12 cellular contexts compared by ENCODE assay signal in the genomic region with DNA sequence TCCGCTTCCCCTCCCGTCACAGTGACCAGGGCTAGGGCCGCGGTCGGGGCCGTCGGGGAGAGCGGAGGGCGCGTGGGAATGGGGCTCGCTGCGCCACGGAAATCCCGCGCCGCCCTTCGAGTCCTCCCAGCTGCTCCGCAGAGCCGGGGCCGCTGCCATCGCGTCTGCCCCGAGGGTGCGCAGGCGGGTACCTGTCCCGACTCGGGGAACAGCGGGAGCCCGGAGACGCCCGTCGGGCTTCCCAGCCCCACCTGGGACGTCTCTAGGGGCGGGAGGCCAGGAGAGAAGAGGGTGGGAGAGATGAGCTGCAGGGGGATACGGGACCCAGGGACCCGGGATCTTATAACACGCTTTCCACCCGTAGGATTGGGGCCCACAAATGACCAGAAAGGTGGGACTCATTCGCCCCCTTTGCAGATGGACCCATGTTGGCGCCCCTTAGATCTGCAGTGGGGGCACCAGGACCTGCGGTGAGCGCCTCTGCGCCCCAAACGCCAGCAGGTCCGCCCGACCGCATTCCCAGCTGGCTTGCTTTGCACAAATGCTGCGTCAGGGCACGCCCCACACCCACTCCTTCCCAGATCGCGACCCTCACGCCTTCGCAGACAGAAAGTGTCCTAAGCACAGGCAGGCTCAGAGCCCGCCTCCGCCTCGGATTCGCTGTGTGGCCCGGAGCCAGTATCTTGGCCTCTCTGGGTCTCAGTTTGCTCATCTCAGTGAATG. TPM values are rescaled to one million over a fixed set of nuclear protein-coding genes. Genes with fewer than 3 reads are reported as not detected.
A peak's percentile ranks its signal among the peaks of the same experiment; 100 is the strongest.
DNase-seq lines count a peak whose midpoint lies in the region; ATAC-seq and TF ChIP-seq lines count a peak whose summit lies in the region.
"Not testable (repeated sequence)": the region's sequence is repeated elsewhere in the genome, so short reads cannot be mapped to it uniquely, and the experiment has no call there.
"Had no signal": no experiment of that assay in that cellular context is flagged by ENCODE, and none has a peak within 500 bp of the region (broad histone marks: within the 10 kb centered on the region; RNA-seq: fewer than 3 reads in every experiment).

No MANE protein-coding gene starts in this region.

- not testable (repeated sequence) for H3K14ac ChIP-seq in IMR-90 (replicated peaks; ENCODE audit: low read depth, low read length)

- peak; percentile 37 for ATAC-seq in GM23338
- ATAC-seq in IMR-90 (ENCODE audit: low read depth): not testable (repeated sequence)
- peak; percentile 3 to 25 (median 13) for ATAC-seq in right lobe of liver

- not testable (repeated sequence) for H3K23ac ChIP-seq in IMR-90 (ENCODE audit: low read depth, low read length)

- H3K4me3 ChIP-seq in CD4-positive, alpha-beta memory T cell (ENCODE audit: low read length in 2 of 2): peak overlapping the region in 1 of 2 donors; percentile 47
- H3K4me3 ChIP-seq in GM23338: peak overlapping the region; percentile 49
- not testable (repeated sequence) for H3K4me3 ChIP-seq in IMR-90 (ENCODE audit: insufficient read depth, low read depth, low read length)
- peak overlapping the region; percentile 36 to 56 for H3K4me3 ChIP-seq in ascending aorta
- H3K4me3 ChIP-seq in esophagus squamous epithelium: peak overlapping the region; percentile 11 to 60 (median 42)
- H3K4me3 ChIP-seq in right lobe of liver: peak overlapping the region in 1 of 3 donors; percentile 29
- peak overlapping the region; percentile 37 for H3K4me3 ChIP-seq in rectal smooth muscle tissue (ENCODE audit: low read length)
- H3K4me3 ChIP-seq in tibial artery: peak overlapping the region; percentile 34 to 44

- H4K20me1 ChIP-seq in GM23338 (replicated peaks; ENCODE audit: insufficient read depth); IMR-90 (ENCODE audit: insufficient read depth, low read length): not testable (repeated sequence)

- not testable (repeated sequence) for H3K9me3 ChIP-seq in CD4-positive, alpha-beta memory T cell (ENCODE audit: control insufficient read depth in 1 of 2, low read length in 2 of 2); IMR-90 (ENCODE audit: control insufficient read depth, insufficient read depth, low read length); ascending aorta; esophagus squamous epithelium; right lobe of liver; tibial artery

- dilution Hi-C loops in IMR-90 (cut with HindIII; ENCODE audit: low sequenced_read_pairs, unreplicated experiment): not testable (repeated sequence)

- not testable (repeated sequence) for H3K9me1 ChIP-seq in IMR-90 (ENCODE audit: insufficient read depth, low read length)

- not testable (repeated sequence) for H3K79me2 ChIP-seq in GM23338 (replicated peaks; ENCODE audit: insufficient read depth)

- H3K27ac Mint-ChIP-seq in CD4-positive, alpha-beta memory T cell; GM23338: not testable (repeated sequence)

- H3K4me1 ChIP-seq in CD4-positive, alpha-beta memory T cell (ENCODE audit: insufficient read depth, low read length); GM23338 (ENCODE audit: insufficient read depth); IMR-90 (ENCODE audit: control insufficient read depth, insufficient read depth, low read length); ascending aorta; right lobe of liver; rectal smooth muscle tissue (ENCODE audit: control insufficient read depth, insufficient read depth, low read length); tibial artery: not testable (repeated sequence)
- H3K4me1 ChIP-seq in esophagus squamous epithelium: peaks cover 15 to 36% (median 17%) of the 10 kb centered on the region in 3 donors

- not testable (repeated sequence) for H2BK20ac ChIP-seq in IMR-90 (ENCODE audit: low read depth, low read length)

- H3K36me3 ChIP-seq in CD4-positive, alpha-beta memory T cell (ENCODE audit: insufficient read depth, low read length); GM23338 (ENCODE audit: insufficient read depth); IMR-90 (ENCODE audit: control insufficient read depth, insufficient read depth, low read length); ascending aorta; esophagus squamous epithelium; right lobe of liver; rectal smooth muscle tissue (ENCODE audit: control insufficient read depth, insufficient read depth, low read length); tibial artery: not testable (repeated sequence)

- H3K9ac ChIP-seq in IMR-90 (ENCODE audit: low read depth, low read length); rectal smooth muscle tissue (ENCODE audit: low read length): not testable (repeated sequence)

- H2AK9ac ChIP-seq in IMR-90 (replicated peaks; ENCODE audit: low read depth, low read length, poor library complexity): not testable (repeated sequence)

- not testable (repeated sequence) for H3K27me3 Mint-ChIP-seq in CD4-positive, alpha-beta memory T cell; GM23338 (ENCODE audit: insufficient read depth, low read depth, poor library complexity)

- not testable (repeated sequence) for H3F3A ChIP-seq in GM23338 (replicated peaks; ENCODE audit: low read depth)

- CTCF ChIA-PET in CD4-positive, alpha-beta memory T cell (lab: Charles Lee; ENCODE audit: partially characterized antibody): interaction anchor here (0.9 to 2.0 kb wide), 21 partner anchors 10 to 367 kb away, joined by 3 to 31 read pairs (median 6); a partner anchor contains a TSS
- CTCF ChIA-PET in IMR-90 (lab: Yijun Ruan, JAX): interaction anchor here (1.0 to 1.6 kb wide), 5 partner anchors 9 to 82 kb away, joined by 3 to 8 read pairs (median 4); no protein-coding TSS in a partner anchor

- H2AFZ ChIP-seq in GM23338: not testable (repeated sequence)
- H2AFZ ChIP-seq in IMR-90 (replicated peaks; ENCODE audit: low read length, poor library complexity): peak overlapping the region; percentile 86

- not testable (repeated sequence) for H2BK120ac ChIP-seq in IMR-90 (ENCODE audit: low read depth, low read length)

- peak overlapping the region; percentile 54; the same call in 1 of the 2 replicates for H3K4me2 ChIP-seq in GM23338
- not testable (repeated sequence) for H3K4me2 ChIP-seq in IMR-90 (ENCODE audit: low read depth, low read length)

- TF ChIP-seq POLR2A in IMR-90 (IDR thresholded peaks at IDR 0.05; ENCODE audit: low read depth, low read length); esophagus squamous epithelium (IDR thresholded peaks at IDR 0.05); right lobe of liver (IDR thresholded peaks at IDR 0.05): not testable (repeated sequence)

- not testable (repeated sequence) for H3K27me3 ChIP-seq in CD4-positive, alpha-beta memory T cell (ENCODE audit: insufficient read depth, low read length); GM23338 (ENCODE audit: insufficient read depth); IMR-90 (ENCODE audit: control insufficient read depth, insufficient read depth, low read length); ascending aorta; esophagus squamous epithelium; right lobe of liver; rectal smooth muscle tissue (ENCODE audit: control insufficient read depth, insufficient read depth, low read length); tibial artery

- not testable (repeated sequence) for BruUV-seq in IMR-90 (replicated peaks; lab: Mats Ljungman, UMichigan)

- peak overlapping the region in 1 of 2 experiments; percentile 52; a peak in 2 of 4 replicates for H4K8ac ChIP-seq in IMR-90 (ENCODE audit: low read depth in 2 of 2, low read length in 2 of 2)

- not testable (repeated sequence) for H4K5ac ChIP-seq in IMR-90 (ENCODE audit: low read depth, low read length)

- not testable (repeated sequence) for H4K91ac ChIP-seq in IMR-90 (ENCODE audit: insufficient read depth, low read depth, low read length)

- H3K9me2 ChIP-seq in GM23338 (ENCODE audit: insufficient read depth): not testable (repeated sequence)

- intact Hi-C loops in CD4-positive, alpha-beta memory T cell (cut with micrococcal nuclease); IMR-90 (cut with micrococcal nuclease); ascending aorta (cut with DNase I); esophagus squamous epithelium (cut with DNase I); right lobe of liver (cut with DNase I); tibial artery (cut with DNase I; ENCODE audit: low total_unique reads): not testable (repeated sequence)

- not testable (repeated sequence) for H2AK5ac ChIP-seq in IMR-90 (ENCODE audit: low read depth, low read length)

- H3K79me1 ChIP-seq in IMR-90 (ENCODE audit: low read depth in 1 of 2, low read length in 2 of 2): not testable (repeated sequence)

- not testable (repeated sequence) for H3K4me1 Mint-ChIP-seq in CD4-positive, alpha-beta memory T cell; GM23338

- not testable (repeated sequence) for H3K18ac ChIP-seq in IMR-90 (ENCODE audit: low read depth, low read length)

- peak overlapping the region in 5 of 8 donors; percentile 37 to 71 (median 63) for H3K4me3 Mint-ChIP-seq in CD4-positive, alpha-beta memory T cell
- not testable (repeated sequence) for H3K4me3 Mint-ChIP-seq in GM23338

- not testable (repeated sequence) for TF ChIP-seq RAD21 in IMR-90 (IDR thresholded peaks at IDR 0.05; ENCODE audit: low read length)

- peak overlapping the region; percentile 48 for H3K27ac ChIP-seq in CD4-positive, alpha-beta memory T cell (ENCODE audit: low read depth, low read length)
- H3K27ac ChIP-seq in GM23338 (ENCODE audit: low read depth); IMR-90 (ENCODE audit: insufficient read depth, low read length); rectal smooth muscle tissue (ENCODE audit: low read depth, low read length): not testable (repeated sequence)
- H3K27ac ChIP-seq in ascending aorta: peak overlapping the region in 1 of 2 donors; percentile 12
- H3K27ac ChIP-seq in esophagus squamous epithelium: peak overlapping the region; percentile 88 to 95 (median 91)
- H3K27ac ChIP-seq in right lobe of liver: peak overlapping the region in 1 of 3 donors; percentile 39
- H3K27ac ChIP-seq in tibial artery: peak overlapping the region in 1 of 2 donors; percentile 37

- not testable (repeated sequence) for DNase-seq in CD4-positive, alpha-beta memory T cell; GM23338 (ENCODE audit: low spot score); IMR-90; ascending aorta (ENCODE audit: low spot score in 2 of 2); esophagus squamous epithelium (lab: John Stamatoyannopoulos, UW); right lobe of liver; tibial artery

- H3K9me3 Mint-ChIP-seq in CD4-positive, alpha-beta memory T cell; GM23338: not testable (repeated sequence)

- H2BK15ac ChIP-seq in IMR-90 (ENCODE audit: low read depth, low read length): not testable (repeated sequence)

- not testable (repeated sequence) for H3K36me3 Mint-ChIP-seq in CD4-positive, alpha-beta memory T cell; GM23338 (ENCODE audit: low read depth)

- not testable (repeated sequence) for H2BK5ac ChIP-seq in IMR-90 (ENCODE audit: low read depth, low read length, poor library complexity, severe bottlenecking)

- TF ChIP-seq CTCF in GM23338 (conservative IDR thresholded peaks at IDR 0.05; ENCODE audit: low read depth in 2 of 2); IMR-90 (conservative IDR thresholded peaks at IDR 0.05; ENCODE audit: low read depth, low read length); ascending aorta (IDR thresholded peaks at IDR 0.05); esophagus squamous epithelium (IDR thresholded peaks at IDR 0.05); right lobe of liver (IDR thresholded peaks at IDR 0.05); tibial artery (IDR thresholded peaks at IDR 0.05): not testable (repeated sequence)

- no CpG with 5 or more reads among the region's 58 CpGs for WGBS in IMR-90 (ENCODE audit: extremely low coverage in 2 of 2, insufficient read length in 1 of 2), 2 experiments
- WGBS in esophagus squamous epithelium, 2 donors: no CpG with 5 or more reads among the region's 58 CpGs
- WGBS in right lobe of liver (ENCODE audit: insufficient coverage, low coverage, low lambda C conversion rate, missing lambda C conversion rate): no CpG with 5 or more reads among the region's 58 CpGs

- not testable (repeated sequence) for H3K4ac ChIP-seq in IMR-90 (ENCODE audit: low read depth, low read length)

- POLR2A ChIA-PET in CD4-positive, alpha-beta memory T cell (lab: Charles Lee; ENCODE audit: partially characterized antibody): interaction anchor here (0.7 to 2.0 kb wide), 23 partner anchors 30 to 367 kb away, joined by 3 to 25 read pairs (median 6); a partner anchor contains a TSS
- POLR2A ChIA-PET in IMR-90 (lab: Charles Lee; ENCODE audit: unreplicated experiment): not testable (repeated sequence)

- H3K56ac ChIP-seq in IMR-90 (ENCODE audit: extremely low read depth, insufficient read depth, low read length): not testable (repeated sequence)

- in situ Hi-C loops in IMR-90 (cut with MboI; ENCODE audit: low sequenced_read_pairs): not testable (repeated sequence)

RNA-seq across cellular contexts. Expression of a gene that starts 2.9 kb away (rescaled TPM):
- not detected for total RNA-seq in CD4-positive, alpha-beta memory T cell
- not detected for polyA plus RNA-seq in CD4-positive, alpha-beta memory T cell
- total RNA-seq in GM23338 (2014; rRNA removed; shearing (Covaris generic)): not detected in 2 replicates
- polyA plus RNA-seq in GM23338 (2016; fragmentation: Nextera tagmentation; extraction: Ambion mirVana) (1.6 and 4.8 TPM in 2 replicates), IMR-90 (2012; rRNA removed) (not detected in 2 replicates)
- total RNA-seq in IMR-90 (2012; rRNA removed) (not detected in 2 replicates), ascending aorta (not detected), esophagus squamous epithelium (100 to 1,000 TPM in 2 of 4 donors, 10 to 100 TPM in 1, 1 to 10 TPM in 1; 7.1 to 266 (median 114) TPM), right lobe of liver (not detected)
- polyA plus RNA-seq in IMR-90 (2012; cell fraction: cytosol; rRNA removed): not detected in 2 replicates
- polyA plus RNA-seq in IMR-90 (2012; cell fraction: nucleus; rRNA removed; ENCODE audit: low replicate concordance): not detected in 2 replicates
- total RNA-seq: activated naive CD8-positive, alpha-beta T cell treated with anti-CD3 and anti-CD28 coated beads for 36 hours; cerebellum; LHCN-M2 had no signal

RNA-seq across cellular contexts. Expression of a gene that starts 18.6 kb away (rescaled TPM):
- not detected for total RNA-seq in CD4-positive, alpha-beta memory T cell
- polyA plus RNA-seq in CD4-positive, alpha-beta memory T cell: not detected
- total RNA-seq in GM23338 (2014; rRNA removed; shearing (Covaris generic)): 2.4 TPM in 1 of 2 replicates, not detected in the other
- polyA plus RNA-seq in GM23338 (2016; fragmentation: Nextera tagmentation; extraction: Ambion mirVana) (6.6 and 8.6 TPM in 2 replicates), IMR-90 (2012; rRNA removed) (not detected in 2 replicates)
- total RNA-seq in IMR-90 (2012; rRNA removed) (not detected in 2 replicates), ascending aorta (not detected), esophagus squamous epithelium (1,000 to 10,000 TPM in 3 of 4 donors, 100 to 1,000 TPM in 1; 871 to 2,466 (median 1,613) TPM), right lobe of liver (not detected)
- not detected in 2 replicates for polyA plus RNA-seq in IMR-90 (2012; cell fraction: cytosol; rRNA removed)
- not detected in 2 replicates for polyA plus RNA-seq in IMR-90 (2012; cell fraction: nucleus; rRNA removed; ENCODE audit: low replicate concordance)
- total RNA-seq: activated naive CD8-positive, alpha-beta T cell treated with anti-CD3 and anti-CD28 coated beads for 36 hours; cerebellum; LHCN-M2; ovary had no signal
- polyA plus RNA-seq: ovary had no signal

RNA-seq across cellular contexts. Expression of a gene that starts 26.1 kb away (rescaled TPM):
- 10 to 100 TPM; 16.8 to 19.5 TPM for total RNA-seq in CD4-positive, alpha-beta memory T cell
- 1 to 10 TPM; 3.9 to 9.9 TPM for polyA plus RNA-seq in CD4-positive, alpha-beta memory T cell
- total RNA-seq in GM23338 (2014; rRNA removed; shearing (Covaris generic)): 8.0 and 20.5 TPM in 2 replicates
- polyA plus RNA-seq in GM23338 (2016; fragmentation: Nextera tagmentation; extraction: Ambion mirVana): 19.1 and 21.8 TPM in 2 replicates
- 0.18 TPM in 1 of 2 replicates, not detected in the other for total RNA-seq in IMR-90 (2012; rRNA removed)
- polyA plus RNA-seq in IMR-90 (2012; rRNA removed): 0.97 and 0.99 TPM in 2 replicates
- 0.27 and 0.67 TPM in 2 replicates for polyA plus RNA-seq in IMR-90 (2012; cell fraction: cytosol; rRNA removed)
- 8.4 and 12.7 TPM in 2 replicates for polyA plus RNA-seq in IMR-90 (2012; cell fraction: nucleus; rRNA removed; ENCODE audit: low replicate concordance)
- not detected for total RNA-seq in ascending aorta
- total RNA-seq in esophagus squamous epithelium: 1 to 10 TPM; 1.5 to 4.2 (median 1.8) TPM
- total RNA-seq in right lobe of liver: 10 to 100 TPM in 3 of 6 experiments, 1 to 10 TPM in 3; 2.2 to 45.3 (median 16.3) TPM
- total RNA-seq: LHCN-M2 had no signal

RNA-seq across cellular contexts. Expression of a gene that starts 42.4 kb away (rescaled TPM):
- 1 to 10 TPM; 4.7 to 6.1 TPM for total RNA-seq in CD4-positive, alpha-beta memory T cell
- polyA plus RNA-seq in CD4-positive, alpha-beta memory T cell: not detected
- total RNA-seq in GM23338 (2014; rRNA removed; shearing (Covaris generic)): 0.87 TPM in 1 of 2 replicates, not detected in the other
- polyA plus RNA-seq in GM23338 (2016; fragmentation: Nextera tagmentation; extraction: Ambion mirVana) (not detected in 2 replicates), IMR-90 (2012; rRNA removed) (0.10 and 0.29 TPM in 2 replicates)
- total RNA-seq in IMR-90 (2012; rRNA removed) (not detected in 2 replicates), ascending aorta (not detected), esophagus squamous epithelium (under 1 TPM in 2 of 4 donors, not detected in 2; 0.62 to 0.76 TPM), right lobe of liver (100 to 1,000 TPM in 5 of 6 experiments, 10 to 100 TPM in 1; 21.0 to 376 (median 186) TPM)
- polyA plus RNA-seq in IMR-90 (2012; cell fraction: cytosol; rRNA removed): not detected in 2 replicates
- 1.2 and 1.3 TPM in 2 replicates for polyA plus RNA-seq in IMR-90 (2012; cell fraction: nucleus; rRNA removed; ENCODE audit: low replicate concordance)
- total RNA-seq: LHCN-M2 had no signal

Comparison
In these comparisons a context has a peak if more than half of its experiments do, and no peak if none do; other contexts are left out.
1. RNA of a gene that starts 18.6 kb away (total RNA-seq): 871 to 2,466 TPM in esophagus squamous epithelium; 2.4 TPM in GM23338, not detected in CD4-positive, alpha-beta memory T cell, not detected in IMR-90, not detected in ascending aorta (single experiment) and not detected in right lobe of liver; every median in the first group is over 100 times any median in the second.